8 cellular contexts compared by ENCODE assay signal in genomic region chr1:228084325-228084724, GRCh38. TPM values are rescaled to one million over a fixed set of nuclear protein-coding genes. Genes with fewer than 3 reads are reported as not detected.
DNase-seq lines count a peak whose midpoint lies in the region; FAIRE-seq and TF ChIP-seq lines count a peak whose summit lies in the region.

No MANE protein-coding gene starts in this region.

- no peak overlapping the region for H2BK15ac ChIP-seq in mesendoderm (replicated peaks; ENCODE audit: low read depth)

- H3K4me1 ChIP-seq in mesendoderm (ENCODE audit: control insufficient read depth, low read depth, low read length): peaks cover 21% of the 10 kb centered on the region

- no peak for TF ChIP-seq CTCF in GM13976 (IDR thresholded peaks at IDR 0.05; ENCODE audit: borderline replicate concordance, control extremely low read depth, extremely low read depth, insufficient read depth, missing control alignments)

- peak overlapping the region; percentile 88 for H3K9ac ChIP-seq in mesendoderm (ENCODE audit: low read length)

- H3K4ac ChIP-seq in mesendoderm (ENCODE audit: low read depth, low read length): no peak overlapping the region

- H3K27ac ChIP-seq in caudate nucleus (ENCODE audit: low read depth, low read length): peak overlapping the region; percentile 9
- no peak overlapping the region for H3K27ac ChIP-seq in mesendoderm (ENCODE audit: low read depth, low read length)

- no peaks in the 10 kb centered on the region for H3K27me3 ChIP-seq in mesendoderm (ENCODE audit: insufficient read depth, low read length, poor library complexity)

- DNase-seq in CD1c-positive myeloid dendritic cell (ENCODE audit: extremely low spot score) (peak; percentile 81), MV-4-11 (lab: John Stamatoyannopoulos, UW) (peak; percentile 84), caudate nucleus (lab: John Stamatoyannopoulos, UW) (no peak), mesendoderm (no peak), UCSD-AML1 (lab: John Stamatoyannopoulos, UW; ENCODE audit: unreplicated experiment) (no peak), GM13976 (ENCODE audit: low spot score) (no peak), frontal cortex (ENCODE audit: low spot score in 2 of 2) (no peak), Kasumi-1 (lab: John Stamatoyannopoulos, UW) (no peak)

- in situ Hi-C loops in GM13976 (cut with MboI; ENCODE audit: low sequenced_read_pairs, unreplicated experiment): no loop called here

- FAIRE-seq in frontal cortex (lab: Jason Lieb, UNC): no peak

- no CpG with 5 or more reads among the region's 3 CpGs for WGBS in mesendoderm (ENCODE audit: extremely low coverage, insufficient coverage, low lambda C conversion rate)

- peak overlapping the region; percentile 97 for H3K56ac ChIP-seq in mesendoderm (ENCODE audit: low read length)

- peaks cover 8% of the 10 kb centered on the region for H3K36me3 ChIP-seq in mesendoderm (ENCODE audit: control insufficient read depth, insufficient read depth, low read length)

- H3K23ac ChIP-seq in mesendoderm (ENCODE audit: low read length): no peak overlapping the region

- no peak overlapping the region for H3K18ac ChIP-seq in mesendoderm (ENCODE audit: low read length)

- H2AK5ac ChIP-seq in mesendoderm (ENCODE audit: low read length): no peak overlapping the region

- no peak overlapping the region for H4K5ac ChIP-seq in mesendoderm (ENCODE audit: low read length)

- H3K4me3 ChIP-seq in mesendoderm (ENCODE audit: low read length): no peak overlapping the region

- H3K79me2 ChIP-seq in mesendoderm (ENCODE audit: control insufficient read depth, insufficient read depth, low read length): peaks cover 68% of the 10 kb centered on the region

- H4K8ac ChIP-seq in mesendoderm (ENCODE audit: low read depth, low read length): no peak overlapping the region

- no peak overlapping the region for H2BK5ac ChIP-seq in mesendoderm (ENCODE audit: low read length)

- H3K79me1 ChIP-seq in mesendoderm (ENCODE audit: low read length): peaks cover 4% of the 10 kb centered on the region

- peak overlapping the region; percentile 61 for H3K4me2 ChIP-seq in mesendoderm (ENCODE audit: low read length)

- no peak overlapping the region for H2BK120ac ChIP-seq in mesendoderm (ENCODE audit: low read depth, low read length)

RNA-seq across cellular contexts. Expression of gene ARF1, which starts 1.8 kb away (rescaled TPM):
- polyA plus RNA-seq in mesendoderm (2013, experiment 1 of 2): 264 TPM
- polyA plus RNA-seq in mesendoderm (2013, experiment 2 of 2): 266 TPM
- 107 TPM for total RNA-seq in frontal cortex

RNA-seq across cellular contexts. Expression of gene C1orf35, which starts 18.8 kb away (rescaled TPM):
- 23.0 TPM for polyA plus RNA-seq in mesendoderm (2013, experiment 1 of 2)
- 22.1 TPM for polyA plus RNA-seq in mesendoderm (2013, experiment 2 of 2)
- 4.1 TPM for total RNA-seq in frontal cortex

RNA-seq across cellular contexts. Expression of gene MRPL55, which starts 24.8 kb away (rescaled TPM):
- polyA plus RNA-seq in mesendoderm (2013, experiment 1 of 2): 64.4 TPM
- 65.3 TPM for polyA plus RNA-seq in mesendoderm (2013, experiment 2 of 2)
- 33.4 TPM for total RNA-seq in frontal cortex

RNA-seq across cellular contexts. Expression of gene GUK1, which starts 55.8 kb away (rescaled TPM):
- 87.6 TPM for polyA plus RNA-seq in mesendoderm (2013, experiment 1 of 2)
- polyA plus RNA-seq in mesendoderm (2013, experiment 2 of 2): 89.9 TPM
- total RNA-seq in frontal cortex: 130 TPM

Comparison
In these comparisons a context has a peak if more than half of its experiments do, and no peak if none do; other contexts are left out.
1. DNase-seq: peak in CD1c-positive myeloid dendritic cell (single experiment) and MV-4-11 (single experiment); none in caudate nucleus (0 of 61), mesendoderm (single experiment), UCSD-AML1 (single experiment), GM13976 (single experiment), frontal cortex (0 of 2) and Kasumi-1 (0 of 2).